Comparison of ENCODE assay signal across 1 cellular context in genomic region chr10:68105820-68106219, GRCh38.
TF ChIP-seq lines count a peak whose summit lies in the region.

No MANE protein-coding gene starts in this region.

TF ChIP-seq in SK-N-SH, 30 proteins besides CTCF, POLR2A, EP300 and RAD21 (continued from another document):
- TF ChIP-seq USF2 (IDR thresholded peaks at IDR 0.05; ENCODE audit: borderline replicate concordance, low read depth, low read length) = no peak
- no peak for TF ChIP-seq MXI1 (IDR thresholded peaks at IDR 0.05; ENCODE audit: low read depth, low read length)
- peak; percentile 42; the same call in 1 of the 2 replicates for TF ChIP-seq TCF12 (IDR thresholded peaks at IDR 0.05)
- TF ChIP-seq EZH2phosphoT487 (IDR thresholded peaks at IDR 0.05; ENCODE audit: borderline replicate concordance, low read depth) = no peak
- no peak for TF ChIP-seq RXRA (IDR thresholded peaks at IDR 0.05; ENCODE audit: borderline replicate concordance, low read depth)
- TF ChIP-seq FOXM1 (IDR thresholded peaks at IDR 0.05; ENCODE audit: low read depth) = no peak
- TF ChIP-seq NRF1 (IDR thresholded peaks at IDR 0.05; ENCODE audit: low read depth, low read length) = no peak
- TF ChIP-seq TEAD4 (IDR thresholded peaks at IDR 0.05; ENCODE audit: borderline replicate concordance, insufficient read depth) = no peak
- TF ChIP-seq MAX (IDR thresholded peaks at IDR 0.05; ENCODE audit: low read depth) = no peak
- TF ChIP-seq GATA2 (CRISPR knock-in tag; IDR thresholded peaks at IDR 0.05) = no peak
- TF ChIP-seq PBX3 (IDR thresholded peaks at IDR 0.05) = peak; percentile 53; the same call in 1 of the 2 replicates
- TF ChIP-seq SMC3 (IDR thresholded peaks at IDR 0.05; ENCODE audit: low read depth, low read length) = no peak
- TF ChIP-seq NFIC (IDR thresholded peaks at IDR 0.05; ENCODE audit: borderline replicate concordance) = no peak
- no peak for TF ChIP-seq ELF1 (IDR thresholded peaks at IDR 0.05)
- no peak for TF ChIP-seq YY1 (IDR thresholded peaks at IDR 0.05; ENCODE audit: low read depth)
- TF ChIP-seq USF1 (IDR thresholded peaks at IDR 0.05; ENCODE audit: borderline replicate concordance, low read depth) = no peak
- no peak for TF ChIP-seq FOXJ3 (CRISPR knock-in tag; IDR thresholded peaks at IDR 0.05)
- no peak for TF ChIP-seq RFX5 (IDR thresholded peaks at IDR 0.05; ENCODE audit: low read length)
- TF ChIP-seq ZBTB33 (IDR thresholded peaks at IDR 0.05; ENCODE audit: borderline replicate concordance, low read depth) = no peak
- no peak for TF ChIP-seq GABPA (IDR thresholded peaks at IDR 0.05; ENCODE audit: low read depth)
